In the genomic region with DNA sequence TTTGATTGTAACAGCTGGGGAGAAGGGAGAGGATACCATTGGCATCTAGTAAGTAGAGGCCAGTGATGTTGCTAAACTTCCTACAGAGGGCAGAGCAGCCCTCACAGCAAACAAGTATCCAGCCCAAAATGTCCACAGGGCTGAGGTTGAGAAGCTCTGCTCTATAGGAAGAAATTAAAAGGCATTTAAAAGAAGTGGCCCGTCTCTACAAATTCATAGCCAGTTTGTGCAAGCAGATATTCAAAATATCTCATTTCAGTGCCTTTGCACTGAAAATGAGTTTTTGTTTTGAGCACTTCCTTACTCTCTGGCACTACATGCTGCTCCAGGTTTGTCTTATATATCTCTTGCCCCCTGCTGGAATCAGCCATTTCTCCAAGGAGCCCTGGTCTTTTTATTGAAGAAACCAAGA, we compare ENCODE assay signal across 9 cellular contexts.
A peak's percentile ranks its signal among the peaks of the same experiment; 100 is the strongest.
DNase-seq lines count a peak whose midpoint lies in the region; ATAC-seq, FAIRE-seq and TF ChIP-seq lines count a peak whose summit lies in the region.
"Had no signal": no experiment of that assay in that cellular context is flagged by ENCODE, and none has a peak within 500 bp of the region (broad histone marks: within the 10 kb centered on the region; RNA-seq: fewer than 3 reads in every experiment).

No MANE protein-coding gene starts in this region.

- H4K20me1 ChIP-seq in PC-9 (ENCODE audit: insufficient read depth), result no peaks in the 10 kb centered on the region; the same call in 1 of the 2 replicates

- no peak for DNase-seq in D721Med (ENCODE audit: insufficient read length, low spot score)
- no peak for DNase-seq in PC-9
- peak; percentile 80 for DNase-seq in fibroblast of pulmonary artery (ENCODE audit: low read depth)
- DNase-seq in prostate gland (ENCODE audit: low spot score), result no peak
- no peak for DNase-seq in GM19239 (ENCODE audit: insufficient read length, low spot score)
- DNase-seq in stimulated activated CD4-positive, alpha-beta T cell treated with anti-CD3 and anti-CD28 coated beads, Interleukin-4, amount 100 ng/mL, for 1 hour, result no peak

- POLR2A ChIA-PET in PC-9 (lab: Charles Lee; ENCODE audit: unreplicated experiment), result interaction anchor here (0.6 kb wide), 1 partner anchor 13 kb away, joined by 7 read pairs; no protein-coding TSS in a partner anchor

- FAIRE-seq in D721Med (lab: Jason Lieb, UNC), result no peak
- no peak for FAIRE-seq in GM19239 (lab: Jason Lieb, UNC)

- no peaks in the 10 kb centered on the region for H3K9me2 ChIP-seq in PC-9 (ENCODE audit: insufficient read depth)

- H3K27ac ChIP-seq in PC-9, result no peak overlapping the region
- no peak overlapping the region for H3K27ac ChIP-seq in prostate gland
- H3K27ac ChIP-seq: HL-60 had no signal

- WGBS in prostate gland, result 78% methylated on average over 1 of the region's 1 CpG

- H3K4me2 ChIP-seq in PC-9, result no peak overlapping the region

- H3K79me2 ChIP-seq in PC-9 (ENCODE audit: low read depth), result no peaks in the 10 kb centered on the region

- H3K27me3 ChIP-seq in PC-9 (ENCODE audit: insufficient read depth, low read depth) (no peaks in the 10 kb centered on the region), prostate gland (replicated peaks; ENCODE audit: insufficient read depth) (no peaks in the 10 kb centered on the region)

- BruUV-seq in PC-9 (replicated peaks; lab: Mats Ljungman, UMichigan), result no TSS peak

- no peaks in the 10 kb centered on the region for H3K4me1 ChIP-seq in PC-9 (replicated peaks; ENCODE audit: insufficient read depth)
- H3K4me1 ChIP-seq in prostate gland (replicated peaks), result no peaks in the 10 kb centered on the region

- H2AFZ ChIP-seq in PC-9, result no peak overlapping the region

- ATAC-seq in HG02870 (IDR thresholded peaks at IDR 0.05; ENCODE audit: unreplicated experiment), result peak; percentile 67
- ATAC-seq in GM21381 (IDR thresholded peaks at IDR 0.05; ENCODE audit: unreplicated experiment), result no peak

- intact Hi-C loops in PC-9 (cut with micrococcal nuclease; ENCODE audit: unreplicated experiment), result no loop called here
- intact Hi-C loops in prostate gland (cut with DNase I), result no loop called here

- no peaks in the 10 kb centered on the region for H3K36me3 ChIP-seq in PC-9 (ENCODE audit: low read depth)
- H3K36me3 ChIP-seq in prostate gland, result no peaks in the 10 kb centered on the region

- H3K9me3 ChIP-seq in PC-9 (ENCODE audit: insufficient read depth, low read depth), result no peaks in the 10 kb centered on the region
- no peaks in the 10 kb centered on the region for H3K9me3 ChIP-seq in prostate gland

- TF ChIP-seq POLR2A in prostate gland (IDR thresholded peaks at IDR 0.05), result no peak

- TF ChIP-seq CTCF in D721Med (IDR thresholded peaks at IDR 0.05; ENCODE audit: insufficient read depth, missing control alignments) (peak; percentile 50), PC-9 (conservative IDR thresholded peaks at IDR 0.05) (peak; percentile 60; the same call in 1 of the 2 replicates), fibroblast of pulmonary artery (IDR thresholded peaks at IDR 0.05; ENCODE audit: low read length, missing control alignments) (peak; percentile 63), prostate gland (IDR thresholded peaks at IDR 0.05) (peak in 3 of 4 experiments; percentile 25 to 31 (median 26))

- H3K4me3 ChIP-seq in PC-9, result no peak overlapping the region
- no peak overlapping the region for H3K4me3 ChIP-seq in fibroblast of pulmonary artery (replicated peaks; ENCODE audit: low read depth, low read length)
- H3K4me3 ChIP-seq in prostate gland, result no peak overlapping the region

- H3F3A ChIP-seq in PC-9 (ENCODE audit: insufficient read depth, low read depth), result no peaks in the 10 kb centered on the region

- CTCF ChIA-PET in PC-9 (lab: Charles Lee), result no interaction called here
